ENCODE assay signal across 25 cellular contexts in genomic region chr18:62175521-62175920, GRCh38.
"Had no signal": no experiment of that assay in that cellular context is flagged by ENCODE, and none has a peak within 500 bp of the region (broad histone marks: within the 10 kb centered on the region; RNA-seq: fewer than 3 reads in every experiment).

No MANE protein-coding gene starts in this region.

- H3K27ac ChIP-seq: adrenal gland, KMS-11, VCaP had no signal

- H3K9me3 ChIP-seq: adrenal gland, SK-N-SH had no signal

- H3K4me1 ChIP-seq: adrenal gland had no signal

- H3K4me1 Mint-ChIP-seq: activated CD4-positive, alpha-beta memory T cell treated with anti-CD3 and anti-CD28 coated beads, Interleukin-2, amount 10 ng/mL, durations not matched to agents 7 days and 5 days had no signal

- H3K9me3 Mint-ChIP-seq: activated CD4-positive, alpha-beta memory T cell treated with anti-CD3 and anti-CD28 coated beads, Interleukin-2, amount 10 ng/mL, durations not matched to agents 7 days and 5 days; activated CD4-positive, alpha-beta T cell treated with anti-CD3 and anti-CD28 coated beads, Interleukin-2, amount 10 ng/mL, durations not matched to agents 24 days and 14 days had no signal

- ATAC-seq: Right ventricle myocardium inferior had no signal

- DNase-seq: activated CD4-positive, alpha-beta memory T cell treated with anti-CD3 and anti-CD28 coated beads, Interleukin-2, amount 10 ng/mL, durations not matched to agents 7 days and 5 days; activated CD4-positive, alpha-beta T cell treated with anti-CD3 and anti-CD28 coated beads, Interleukin-2, amount 10 ng/mL, durations not matched to agents 24 days and 14 days; activated CD4-positive, CD25-positive, alpha-beta regulatory T cell; activated CD8-positive, alpha-beta memory T cell treated with anti-CD3 and anti-CD28 coated beads, Interleukin-2, amount 50 U/mL, for 48 hours; activated effector memory CD4-positive, alpha-beta T cell treated with Interleukin-2 at 50 U/mL for 16 hours; activated naive CD4-positive, alpha-beta T cell; activated T-cell treated with anti-CD3 and anti-CD28 coated beads, Interleukin-2, amount 50 U/mL, for 1 hour; adrenal gland; anterior cingulate cortex; cerebellar nuclear complex; NCI-H1092; NCI-H1417; NCI-H1930; NCI-H2171; NCI-H2227 treated with DMSO at 0.1 percent for 48 hours; NCI-H446 treated with DMSO at 0.1 percent for 48 hours; NCI-H526 treated with DMSO at 0.1 percent for 48 hours; NCI-H82; RPMI8226; SK-N-SH; T-helper 1 cell had no signal

- H3K27me3 ChIP-seq: adrenal gland had no signal

- H3K27me3 Mint-ChIP-seq: activated CD4-positive, alpha-beta memory T cell treated with anti-CD3 and anti-CD28 coated beads, Interleukin-2, amount 10 ng/mL, durations not matched to agents 7 days and 5 days; activated CD4-positive, alpha-beta T cell treated with anti-CD3 and anti-CD28 coated beads, Interleukin-2, amount 10 ng/mL, durations not matched to agents 24 days and 14 days; activated naive CD8-positive, alpha-beta T cell had no signal

- H3K36me3 ChIP-seq: adrenal gland had no signal

- H3K4me2 ChIP-seq: KMS-11, SK-N-SH had no signal

- H3K27ac Mint-ChIP-seq: activated CD4-positive, alpha-beta memory T cell treated with anti-CD3 and anti-CD28 coated beads, Interleukin-2, amount 10 ng/mL, durations not matched to agents 7 days and 5 days; activated CD4-positive, alpha-beta T cell treated with anti-CD3 and anti-CD28 coated beads, Interleukin-2, amount 10 ng/mL, durations not matched to agents 24 days and 14 days; activated naive CD8-positive, alpha-beta T cell had no signal

- H3K4me3 Mint-ChIP-seq: activated CD4-positive, alpha-beta memory T cell treated with anti-CD3 and anti-CD28 coated beads, Interleukin-2, amount 10 ng/mL, durations not matched to agents 7 days and 5 days; activated CD4-positive, alpha-beta T cell treated with anti-CD3 and anti-CD28 coated beads, Interleukin-2, amount 10 ng/mL, durations not matched to agents 24 days and 14 days; activated naive CD8-positive, alpha-beta T cell had no signal

- H3K9ac ChIP-seq: KMS-11, SK-N-SH had no signal

- H3K4me3 ChIP-seq: adrenal gland had no signal
